ENCODE assay signal across 8 cellular contexts in genomic region chr14:100239840-100240724, GRCh38. TPM values are rescaled to one million over a fixed set of nuclear protein-coding genes. Genes with fewer than 3 reads are reported as not detected.
DNase-seq lines count a peak whose midpoint lies in the region; ATAC-seq, FAIRE-seq and TF ChIP-seq lines count a peak whose summit lies in the region.

No MANE protein-coding gene starts in this region.

- peak; percentile 71 for FAIRE-seq in GM12891 (lab: Jason Lieb, UNC)

- ATAC-seq in HG02763 (IDR thresholded peaks at IDR 0.05; ENCODE audit: unreplicated experiment): peak; percentile 37

- TF ChIP-seq CTCF in retinal pigment epithelial cell (conservative IDR thresholded peaks at IDR 0.05; ENCODE audit: low read depth, low read length): peak; percentile 42

- H3K4me3 ChIP-seq in retinal pigment epithelial cell (ENCODE audit: low read length): peak overlapping the region; percentile 79

- TF ChIP-seq POLR2A in GM12891 (IDR thresholded peaks at IDR 0.05; ENCODE audit: low read depth, low read length): no peak

- DNase-seq in GM12891 (ENCODE audit: insufficient read length, low spot score): peak; percentile 73
- DNase-seq in NCI-H1417 (lab: John Stamatoyannopoulos, UW): peak; percentile 90 to 92 (median 90)
- DNase-seq in T-helper 9 cell: peak; percentile 79
- DNase-seq in astrocyte of the hippocampus (ENCODE audit: low read depth, low spot score): peak; percentile 97
- peak; percentile 70 to 82 for DNase-seq in hippocampal formation (lab: John Stamatoyannopoulos, UW)
- DNase-seq in retinal pigment epithelial cell (ENCODE audit: low read depth): peak; percentile 94
- no peak for DNase-seq in OCI-M2 (lab: John Stamatoyannopoulos, UW; ENCODE audit: unreplicated experiment)

TF ChIP-seq in GM12891, 5 proteins besides CTCF, POLR2A, EP300 and RAD21:
- TF ChIP-seq TAF1 (IDR thresholded peaks at IDR 0.05; ENCODE audit: low read depth, low read length) (no peak; the same call in 1 of the 2 replicates), POLR2AphosphoS5 (IDR thresholded peaks at IDR 0.05; ENCODE audit: low read depth, low read length) (no peak), PAX5 (IDR thresholded peaks at IDR 0.05; ENCODE audit: insufficient read depth, low read length, severe bottlenecking) (no peak), POU2F2 (IDR thresholded peaks at IDR 0.05; ENCODE audit: low read depth, low read length) (no peak), SPI1 (IDR thresholded peaks at IDR 0.05; ENCODE audit: low read depth, low read length) (no peak)

RNA-seq across cellular contexts. Expression of gene YY1, which starts 1.1 kb away (rescaled TPM):
- 36.2 TPM for polyA plus RNA-seq in GM12891 (2012; ENCODE audit: low read depth, missing spikeins)
